Comparison of ENCODE assay signal across 8 cellular contexts in genomic region chr20:35146299-35146921, GRCh38. TPM values are rescaled to one million over a fixed set of nuclear protein-coding genes. Genes with fewer than 3 reads are reported as not detected.
A peak's percentile ranks its signal among the peaks of the same experiment; 100 is the strongest.
DNase-seq lines count a peak whose midpoint lies in the region; TF ChIP-seq lines count a peak whose summit lies in the region.

No MANE protein-coding gene starts in this region.

- H3K4me2 ChIP-seq in KMS-11, result peak overlapping the region; percentile 94

- H4K20me1 ChIP-seq in KMS-11 (ENCODE audit: insufficient read depth), result no peaks in the 10 kb centered on the region

- CTCF ChIA-PET in activated naive CD4-positive, alpha-beta T cell treated with anti-CD3 and anti-CD28 coated beads for 36 hours (lab: Charles Lee), result interaction anchor here (0.5 to 2.3 kb wide), 12 partner anchors 18 to 458 kb away, joined by 3 to 23 read pairs (median 3); no protein-coding TSS in a partner anchor

- H2AFZ ChIP-seq in KMS-11 (ENCODE audit: low read depth), result peak overlapping the region; percentile 99

- no peaks in the 10 kb centered on the region for H3K36me3 ChIP-seq in KMS-11 (ENCODE audit: insufficient read depth)

- H3K27me3 Mint-ChIP-seq in activated naive CD4-positive, alpha-beta T cell treated with anti-CD3 and anti-CD28 coated beads for 36 hours (ENCODE audit: low read depth), result no peaks in the 10 kb centered on the region
- no peaks in the 10 kb centered on the region for H3K27me3 Mint-ChIP-seq in glutamatergic neuron (ENCODE audit: unreplicated experiment)

- H3K9ac ChIP-seq in KMS-11, result peak overlapping the region; percentile 58; the same call in 1 of the 2 replicates

- H3K4me1 ChIP-seq in KMS-11 (ENCODE audit: low read depth, poor library complexity, severe bottlenecking), result peaks cover 18% of the 10 kb centered on the region

- intact Hi-C loops in activated naive CD4-positive, alpha-beta T cell treated with anti-CD3 and anti-CD28 coated beads for 36 hours (cut with micrococcal nuclease), result loop anchor here (2.0 to 10.0 kb wide), 5 partner anchors 158 to 1318 kb away; partner anchors contain the start of genes AHCY, GSS, MYH7B and NCOA6
- intact Hi-C loops in posterior vena cava (cut with DNase I), result loop anchor here in 1 of 2 donors (10.0 kb wide), 1 partner anchor 52 kb away; the partner anchor contains the start of gene TRPC4AP

- H3K27ac Mint-ChIP-seq in activated naive CD4-positive, alpha-beta T cell treated with anti-CD3 and anti-CD28 coated beads for 36 hours, result peak overlapping the region; percentile 86
- peak overlapping the region; percentile 56 for H3K27ac Mint-ChIP-seq in glutamatergic neuron (ENCODE audit: unreplicated experiment)

- peak overlapping the region; percentile 91 for H3K4me3 Mint-ChIP-seq in activated naive CD4-positive, alpha-beta T cell treated with anti-CD3 and anti-CD28 coated beads for 36 hours
- peak overlapping the region; percentile 94 for H3K4me3 Mint-ChIP-seq in glutamatergic neuron (ENCODE audit: unreplicated experiment)

- H3K9me3 Mint-ChIP-seq in activated naive CD4-positive, alpha-beta T cell treated with anti-CD3 and anti-CD28 coated beads for 36 hours, result no peaks in the 10 kb centered on the region
- no peaks in the 10 kb centered on the region for H3K9me3 Mint-ChIP-seq in glutamatergic neuron (ENCODE audit: unreplicated experiment)

- no peak overlapping the region for H3K4me3 ChIP-seq in KMS-11 (IDR thresholded peaks at IDR 0.05; ENCODE audit: insufficient read depth, low read depth, low read length)

- H3K4me1 Mint-ChIP-seq in activated naive CD4-positive, alpha-beta T cell treated with anti-CD3 and anti-CD28 coated beads for 36 hours (ENCODE audit: low read depth), result peaks cover 28% of the 10 kb centered on the region
- H3K4me1 Mint-ChIP-seq in glutamatergic neuron (ENCODE audit: low read depth, unreplicated experiment), result peaks cover 3% of the 10 kb centered on the region

- peak; percentile 23 for DNase-seq in activated naive CD4-positive, alpha-beta T cell treated with anti-CD3 and anti-CD28 coated beads for 36 hours
- DNase-seq in activated naive CD4-positive, alpha-beta T cell treated with Interleukin-2 at 50 U/mL for 16 hours, result no peak
- DNase-seq in activated CD8-positive, alpha-beta memory T cell treated with anti-CD3 and anti-CD28 coated beads, Interleukin-2, amount 50 U/mL, for 4 hours, result peak; percentile 30
- peak; percentile 49 for DNase-seq in glutamatergic neuron
- peak; percentile 71 for DNase-seq in posterior vena cava (ENCODE audit: low spot score)
- no peak for DNase-seq in NCI-H2196 (lab: John Stamatoyannopoulos, UW; ENCODE audit: unreplicated experiment)
- no peak for DNase-seq in DMS153 (lab: John Stamatoyannopoulos, UW)

- H3K36me3 Mint-ChIP-seq in activated naive CD4-positive, alpha-beta T cell treated with anti-CD3 and anti-CD28 coated beads for 36 hours (ENCODE audit: low read depth), result peaks cover 11% of the 10 kb centered on the region
- H3K36me3 Mint-ChIP-seq in glutamatergic neuron (ENCODE audit: unreplicated experiment), result no peaks in the 10 kb centered on the region

- 0 out of 2 replicates have a peak, but pooled peaks cover 4% of the 10 kb centered on the region for H3K79me2 ChIP-seq in KMS-11 (ENCODE audit: insufficient read depth, low read depth)

- no peak for TF ChIP-seq CTCF in KMS-11 (conservative IDR thresholded peaks at IDR 0.05; ENCODE audit: low read depth, low read length)
- peak; percentile 30 for TF ChIP-seq CTCF in glutamatergic neuron (IDR thresholded peaks at IDR 0.05; ENCODE audit: partially characterized antibody, unreplicated experiment)

- no peaks in the 10 kb centered on the region for H3K27me3 ChIP-seq in KMS-11 (ENCODE audit: insufficient read depth, low read depth)

- no peak overlapping the region for H3K27ac ChIP-seq in KMS-11

RNA-seq across cellular contexts. Expression of gene EDEM2, which starts 0.7 kb away (rescaled TPM):
- 10 to 100 TPM; 15.5 to 15.8 TPM for total RNA-seq in activated naive CD4-positive, alpha-beta T cell treated with anti-CD3 and anti-CD28 coated beads for 36 hours
- total RNA-seq in glutamatergic neuron (ENCODE audit: unreplicated experiment) (10.8 TPM), posterior vena cava (10 to 100 TPM; 27.9 to 30.6 TPM)

RNA-seq across cellular contexts. Expression of gene PROCR, which starts 25.5 kb away (rescaled TPM):
- total RNA-seq in activated naive CD4-positive, alpha-beta T cell treated with anti-CD3 and anti-CD28 coated beads for 36 hours, result 1 to 10 TPM; 1.5 to 1.7 TPM
- total RNA-seq in glutamatergic neuron (ENCODE audit: unreplicated experiment) (0.32 TPM), posterior vena cava (100 to 1,000 TPM; 181 to 239 TPM)

RNA-seq across cellular contexts. Expression of gene TRPC4AP, which starts 53.8 kb away (rescaled TPM):
- 10 to 100 TPM; 49.6 to 51.7 TPM for total RNA-seq in activated naive CD4-positive, alpha-beta T cell treated with anti-CD3 and anti-CD28 coated beads for 36 hours
- 67.5 TPM for total RNA-seq in glutamatergic neuron (ENCODE audit: unreplicated experiment)
- total RNA-seq in posterior vena cava, result 10 to 100 TPM; 42.6 to 48.9 TPM

Comparison
In these comparisons a context has a peak if more than half of its experiments do, and no peak if none do; other contexts are left out.
1. DNase-seq: peak in activated naive CD4-positive, alpha-beta T cell treated with anti-CD3 and anti-CD28 coated beads for 36 hours (single experiment), activated CD8-positive, alpha-beta memory T cell treated with anti-CD3 and anti-CD28 coated beads, Interleukin-2, amount 50 U/mL, for 4 hours (single experiment), glutamatergic neuron (single experiment) and posterior vena cava (single experiment); none in activated naive CD4-positive, alpha-beta T cell treated with Interleukin-2 at 50 U/mL for 16 hours (single experiment), NCI-H2196 (single experiment) and DMS153 (single experiment).
2. RNA of gene PROCR, which starts 25.5 kb away (total RNA-seq): 181 to 239 TPM in posterior vena cava; 1.5 to 1.7 TPM in activated naive CD4-positive, alpha-beta T cell treated with anti-CD3 and anti-CD28 coated beads for 36 hours and 0.32 TPM in glutamatergic neuron (single experiment); every median in the first group is over 10 times any median in the second.